Comparison of ENCODE assay signal across 13 cellular contexts in the genomic region with DNA sequence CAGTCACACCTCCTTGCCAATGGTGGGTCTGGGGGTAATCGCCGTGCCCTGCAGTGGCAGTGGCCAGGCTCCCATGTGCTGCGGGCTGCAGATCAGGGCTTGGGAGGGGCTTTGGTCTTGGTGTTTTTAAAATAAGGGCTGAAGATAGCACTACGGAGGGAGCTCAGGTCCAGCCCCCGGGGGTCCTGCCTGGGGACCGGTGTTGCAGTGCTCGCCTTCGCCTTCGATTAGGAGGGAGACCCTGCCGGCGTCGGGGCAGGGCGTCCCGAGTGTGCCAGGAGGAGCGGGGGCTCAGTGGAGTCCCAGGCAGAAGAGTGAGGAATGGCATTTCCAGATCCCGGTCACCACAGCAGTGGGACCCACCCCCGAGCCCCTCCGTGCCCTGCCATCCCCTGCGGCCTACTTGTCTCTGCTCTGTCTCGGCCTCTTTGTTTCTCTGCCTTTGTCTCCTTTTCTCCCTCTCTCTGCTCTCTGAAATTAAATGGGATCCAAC. TPM values are rescaled to one million over a fixed set of nuclear protein-coding genes. Genes with fewer than 3 reads are reported as not detected.
"Had no signal": no experiment of that assay in that cellular context is flagged by ENCODE, and none has a peak within 500 bp of the region (broad histone marks: within the 10 kb centered on the region; RNA-seq: fewer than 3 reads in every experiment).

No MANE protein-coding gene starts in this region.

- H3K36me3 ChIP-seq: colonic mucosa, esophagus squamous epithelium, pancreas, tibial artery had no signal

- H3K4me3 ChIP-seq: colonic mucosa, esophagus squamous epithelium, pancreas, tibial artery had no signal

- H3K27me3 ChIP-seq: colonic mucosa, pancreas had no signal

- ATAC-seq: activated T-cell treated with anti-CD3 and anti-CD28 coated beads, Interleukin-2, amount 50 U/mL, for 72 hours; natural killer cell; pancreas had no signal

- H3K36me3 Mint-ChIP-seq: natural killer cell; stimulated activated naive B cell treated with anti-CD40 and anti-IgM and Interleukin-4, amounts not matched to agents 10 μg/mL and 1 μg/mL and 100 μg/mL, for 72 hours had no signal

- H3K4me3 Mint-ChIP-seq: activated CD4-positive, alpha-beta T cell treated with anti-CD3 and anti-CD28 coated beads, Interleukin-2, amount 10 ng/mL, durations not matched to agents 7 days and 5 days; activated T-cell treated with anti-CD3 and anti-CD28 coated beads, Interleukin-2, amount 50 U/mL, for 72 hours; natural killer cell; stimulated activated naive B cell treated with anti-CD40 and anti-IgM and Interleukin-4, amounts not matched to agents 10 μg/mL and 1 μg/mL and 100 μg/mL, for 72 hours had no signal

- H3K4me1 Mint-ChIP-seq: stimulated activated naive B cell treated with anti-CD40 and anti-IgM and Interleukin-4, amounts not matched to agents 10 μg/mL and 1 μg/mL and 100 μg/mL, for 72 hours had no signal

- H3K9me3 Mint-ChIP-seq: activated CD4-positive, alpha-beta T cell treated with anti-CD3 and anti-CD28 coated beads, Interleukin-2, amount 10 ng/mL, durations not matched to agents 7 days and 5 days; activated T-cell treated with anti-CD3 and anti-CD28 coated beads, Interleukin-2, amount 50 U/mL, for 72 hours; natural killer cell; stimulated activated naive B cell treated with anti-CD40 and anti-IgM and Interleukin-4, amounts not matched to agents 10 μg/mL and 1 μg/mL and 100 μg/mL, for 72 hours had no signal

- H3K4me1 ChIP-seq: colonic mucosa, pancreas, tibial artery had no signal

- FAIRE-seq: pancreas had no signal

- H3K9me3 ChIP-seq: colonic mucosa, esophagus squamous epithelium, pancreas, tibial artery had no signal

- H3K27ac Mint-ChIP-seq: activated CD4-positive, alpha-beta T cell treated with anti-CD3 and anti-CD28 coated beads, Interleukin-2, amount 10 ng/mL, durations not matched to agents 7 days and 5 days; activated T-cell treated with anti-CD3 and anti-CD28 coated beads, Interleukin-2, amount 50 U/mL, for 72 hours; stimulated activated naive B cell treated with anti-CD40 and anti-IgM and Interleukin-4, amounts not matched to agents 10 μg/mL and 1 μg/mL and 100 μg/mL, for 72 hours had no signal

- H3K27ac ChIP-seq: colonic mucosa, esophagus squamous epithelium, pancreas, tibial artery had no signal

- H3K27me3 Mint-ChIP-seq: activated CD4-positive, alpha-beta T cell treated with anti-CD3 and anti-CD28 coated beads, Interleukin-2, amount 10 ng/mL, durations not matched to agents 7 days and 5 days had no signal

- DNase-seq: activated CD4-positive, alpha-beta T cell treated with anti-CD3 and anti-CD28 coated beads, Interleukin-2, amount 10 ng/mL, durations not matched to agents 7 days and 5 days; activated CD8-positive, alpha-beta memory T cell treated with anti-CD3 and anti-CD28 coated beads, Interleukin-2, amount 50 U/mL, for 48 hours; activated gamma-delta T cell treated with Interleukin-2 at 50 U/mL for 16 hours; activated T-cell treated with anti-CD3 and anti-CD28 coated beads, Interleukin-2, amount 50 U/mL, for 72 hours; colonic mucosa; esophagus squamous epithelium; natural killer cell; stimulated activated CD4-positive, alpha-beta T cell treated with anti-CD3 and anti-CD28 coated beads, Interleukin-12 subunit alpha, Interleukin-12 subunit beta, amount 100 ng/mL, for 4 hours; stimulated activated naive B cell treated with anti-CD40 and anti-IgM and Interleukin-4, amounts not matched to agents 10 μg/mL and 1 μg/mL and 100 μg/mL, for 72 hours; tibial artery had no signal

RNA-seq across cellular contexts. Expression of a gene that starts 44.3 kb away (rescaled TPM):
- total RNA-seq: activated T-cell treated with anti-CD3 and anti-CD28 coated beads, Interleukin-2, amount 50 U/mL, for 72 hours; cardiac septum; colonic mucosa; esophagus squamous epithelium; lower leg skin; natural killer cell; pancreas had no signal
- polyA plus RNA-seq: pancreas had no signal
